Comparison of ENCODE assay signal across 27 cellular contexts in genomic region chr7:61111-61510, GRCh38.
DNase-seq lines count a peak whose midpoint lies in the region; ATAC-seq, FAIRE-seq and TF ChIP-seq lines count a peak whose summit lies in the region.
"Had no signal": no experiment of that assay in that cellular context is flagged by ENCODE, and none has a peak within 500 bp of the region (broad histone marks: within the 10 kb centered on the region; RNA-seq: fewer than 3 reads in every experiment).

No MANE protein-coding gene starts in this region.

- no peak for TF ChIP-seq POLR2A in GM12891 (IDR thresholded peaks at IDR 0.05; ENCODE audit: low read depth, low read length)
- no peak for TF ChIP-seq POLR2A in HepG2 (IDR thresholded peaks at IDR 0.05; ENCODE audit: insufficient read depth in 1 of 2, low read depth in 2 of 2, low read length in 2 of 2)
- no peak for TF ChIP-seq POLR2A in spleen (IDR thresholded peaks at IDR 0.05)

- TF ChIP-seq RAD21 in HepG2 (CRISPR knock-in tag; IDR thresholded peaks at IDR 0.05) = no peak

- in situ Hi-C loops in HepG2 (cut with HindIII; ENCODE audit: extremely low pct_ligation_motif_present, low pct_unique_long_range_greater_than_20kb) = no loop called here

- intact Hi-C loops in HepG2 (cut with micrococcal nuclease; ENCODE audit: unreplicated experiment) = no loop called here
- intact Hi-C loops in spleen (cut with DNase I; ENCODE audit: low total_unique reads) = no loop called here

- POLR2A ChIA-PET in HepG2 (lab: Yijun Ruan, JAX) = no interaction called here

- BruUV-seq in HepG2 (replicated peaks; lab: Mats Ljungman, UMichigan) = no TSS peak

- H3K27ac ChIP-seq in HepG2 (ENCODE audit: extremely low read length, insufficient read depth, low read length) = no peak overlapping the region
- H3K27ac ChIP-seq in spleen = no peak overlapping the region
- H3K27ac ChIP-seq: ascending aorta, C4-2B, neutrophil, psoas muscle, SK-N-MC, skin epidermis had no signal

- no peaks in the 10 kb centered on the region for H4K20me1 ChIP-seq in HepG2 (ENCODE audit: insufficient read depth, low read length)

- no peak overlapping the region for H3K9ac ChIP-seq in HepG2 (ENCODE audit: insufficient read depth, low read depth, low read length)

- WGBS in HepG2 (ENCODE audit: low lambda C conversion rate) = 6% methylated on average over 6 of the region's 9 CpGs
- 40 to 64% (median 58%) methylated on average over 9 of the region's 9 CpGs for WGBS in spleen, 5 donors

- CTCF ChIA-PET in HepG2 (lab: Yijun Ruan, JAX; ENCODE audit: low intra/inter-chr PET ratio, low total read pairs) = no interaction called here

- peaks cover 7 to 47% of the 10 kb centered on the region in 2 experiments; a peak in 3 of 5 replicates for H3K27me3 ChIP-seq in HepG2 (ENCODE audit: control insufficient read depth in 1 of 2, insufficient read depth in 2 of 2, low read length in 2 of 2)
- no peaks in the 10 kb centered on the region for H3K27me3 ChIP-seq in spleen (replicated peaks in 1 of 7)
- H3K27me3 ChIP-seq: ascending aorta, MG63, neutrophil had no signal

- no peak overlapping the region for H3K4me2 ChIP-seq in HepG2 (ENCODE audit: low read depth, low read length)

- FAIRE-seq in GM12891 (lab: Jason Lieb, UNC) (no peak), HepG2 (lab: Jason Lieb, UNC) (no peak)
- FAIRE-seq: endometrium, keratinocyte had no signal

- no peaks in the 10 kb centered on the region for H3K79me2 ChIP-seq in HepG2 (ENCODE audit: insufficient read depth, low read length)

- DNase-seq in GM12891 (ENCODE audit: insufficient read length, low spot score) (no peak), NOMO-1 treated with dmso at 0.1 percent for 144 hours (lab: John Stamatoyannopoulos, UW; ENCODE audit: unreplicated experiment) (peak; percentile 21), HepG2 (ENCODE audit: low spot score) (no peak), spleen (peak; percentile 76), DMS53 treated with DMSO at 0.1 percent for 48 hours (lab: John Stamatoyannopoulos, UW; ENCODE audit: unreplicated experiment) (no peak), EL (no peak), NCI-H2196 (lab: John Stamatoyannopoulos, UW; ENCODE audit: unreplicated experiment) (no peak)
- DNase-seq: activated CD4-positive, alpha-beta T cell treated with anti-CD3 and anti-CD28 coated beads, Interleukin-2, amount 10 ng/mL, durations not matched to agents 24 days and 14 days; Calu3; central memory CD4-positive, alpha-beta T cell; dermis blood vessel endothelial cell; mammary epithelial cell; MG63; NCI-H1694; NCI-H510A treated with DMSO at 0.1 percent for 48 hours; stimulated activated CD4-positive, alpha-beta T cell treated with anti-CD3 and anti-CD28 coated beads, Interleukin-1b, Interleukin-23, amount 100 ng/mL, for 48 hours had no signal

- H3K4me1 ChIP-seq in HepG2 (ENCODE audit: insufficient read depth, low read length) = no peaks in the 10 kb centered on the region
- H3K4me1 ChIP-seq in spleen = peaks cover 0 to 28% (median 12%) of the 10 kb centered on the region in 6 donors
- H3K4me1 ChIP-seq: ascending aorta had no signal

- no peak for TF ChIP-seq EP300 in HepG2 (IDR thresholded peaks at IDR 0.05; ENCODE audit: low read depth in 2 of 2, low read length in 2 of 2)
- no peak for TF ChIP-seq EP300 in HepG2 (CRISPR knock-in tag; IDR thresholded peaks at IDR 0.05; ENCODE audit: borderline replicate concordance)

- H3K9me3 ChIP-seq in HepG2 (ENCODE audit: low read length) (no peaks in the 10 kb centered on the region), spleen (no peaks in the 10 kb centered on the region)
- H3K9me3 ChIP-seq: ascending aorta, MG63, neutrophil, psoas muscle had no signal

- H3K36me3 ChIP-seq in HepG2 (replicated peaks in 1 of 2; ENCODE audit: control insufficient read depth in 1 of 2, insufficient read depth in 2 of 2, low read length in 2 of 2) = no peaks in the 10 kb centered on the region
- no peaks in the 10 kb centered on the region for H3K36me3 ChIP-seq in spleen
- H3K36me3 ChIP-seq: ascending aorta, MG63, neutrophil had no signal

- TF ChIP-seq CTCF in HepG2 (CRISPR knock-in tag; IDR thresholded peaks at IDR 0.05) (no peak), spleen (IDR thresholded peaks at IDR 0.05 in 8 of 11, conservative IDR thresholded peaks at IDR 0.05 in 3 of 11) (no peak)

- no peak for ATAC-seq in HepG2
- ATAC-seq: activated T-helper 17 cell treated with anti-CD3 and anti-CD28 coated beads, Interleukin-2, amount 50 U/mL, for 72 hours; Panc1; psoas muscle; stimulated activated effector memory CD8-positive, alpha-beta T cell treated with anti-CD3 and anti-CD28 coated beads, Interleukin-12 subunit alpha, Interleukin-12 subunit beta, amount 100 ng/mL, for 72 hours had no signal

- H3K4me3 ChIP-seq in HepG2 (replicated peaks in 1 of 3; ENCODE audit: insufficient read depth in 1 of 3, low read depth in 2 of 3, low read length in 3 of 3) = no peak overlapping the region
- H3K4me3 ChIP-seq in spleen = no peak overlapping the region
- H3K4me3 ChIP-seq: ascending aorta, MG63, psoas muscle, SK-N-MC, skin epidermis had no signal

- no peak overlapping the region for H2AFZ ChIP-seq in HepG2 (ENCODE audit: low read length)

TF ChIP-seq in GM12891, 5 proteins besides CTCF, POLR2A, EP300 and RAD21:
- TF ChIP-seq TAF1 (IDR thresholded peaks at IDR 0.05; ENCODE audit: low read depth, low read length) = no peak
- peak; percentile 67 for TF ChIP-seq SPI1 (IDR thresholded peaks at IDR 0.05; ENCODE audit: low read depth, low read length)
TF ChIP-seq in GM12891: peak in this region for 1.

TF ChIP-seq in HepG2, 621 proteins besides CTCF, POLR2A, EP300 and RAD21:
- no peak for TF ChIP-seq ZNF770 (CRISPR knock-in tag; IDR thresholded peaks at IDR 0.05)
- TF ChIP-seq MNT (IDR thresholded peaks at IDR 0.05) = peak; percentile 29; the same call in 1 of the 2 replicates
- TF ChIP-seq ZNF143 (CRISPR knock-in tag; IDR thresholded peaks at IDR 0.05) = no peak
- no peak for TF ChIP-seq CC2D1A (CRISPR knock-in tag; IDR thresholded peaks at IDR 0.05)
- no peak for TF ChIP-seq ZNF687 (CRISPR knock-in tag; IDR thresholded peaks at IDR 0.05)
TF ChIP-seq in HepG2: peak in this region for 1.

Comparison
In these comparisons a context has a peak if more than half of its experiments do, and no peak if none do; other contexts are left out.
1. DNase-seq: peak in NOMO-1 treated with dmso at 0.1 percent for 144 hours (single experiment) and spleen (single experiment); none in GM12891 (single experiment), HepG2 (single experiment), DMS53 treated with DMSO at 0.1 percent for 48 hours (single experiment), EL (single experiment) and NCI-H2196 (single experiment).